Comparison of ENCODE assay signal across 21 cellular contexts in the genomic region with DNA sequence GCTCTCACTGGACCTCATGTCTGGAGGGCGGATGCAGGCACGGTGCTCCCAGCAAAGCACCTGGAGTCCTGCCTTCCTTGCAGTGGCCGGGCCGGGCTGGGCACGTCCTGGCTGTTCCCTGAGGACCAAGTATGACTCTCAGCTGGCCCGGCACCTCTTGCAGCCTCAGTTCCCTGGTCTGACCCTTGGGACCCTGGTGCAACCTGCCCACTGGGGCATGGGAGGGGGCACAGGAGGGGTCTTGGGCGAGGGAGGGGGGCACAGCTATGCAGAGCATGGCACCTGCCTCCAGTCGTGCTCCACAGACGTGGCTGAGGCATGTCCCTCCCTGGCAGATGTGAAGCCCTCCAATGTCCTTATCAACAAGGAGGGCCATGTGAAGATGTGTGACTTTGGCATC. TPM values are rescaled to one million over a fixed set of nuclear protein-coding genes. Genes with fewer than 3 reads are reported as not detected.
DNase-seq lines count a peak whose midpoint lies in the region; ATAC-seq and TF ChIP-seq lines count a peak whose summit lies in the region.
"Had no signal": no experiment of that assay in that cellular context is flagged by ENCODE, and none has a peak within 500 bp of the region (broad histone marks: within the 10 kb centered on the region; RNA-seq: fewer than 3 reads in every experiment).

No MANE protein-coding gene starts in this region.

- no peak overlapping the region for H3K4me3 Mint-ChIP-seq in activated T-cell treated with anti-CD3 and anti-CD28 coated beads, Interleukin-2, amount 50 U/mL, for 24 hours
- no peak overlapping the region for H3K4me3 Mint-ChIP-seq in activated T-cell treated with anti-CD3 and anti-CD28 coated beads, Interleukin-2, amount 50 U/mL, for 72 hours
- no peak overlapping the region for H3K4me3 Mint-ChIP-seq in activated T-helper 2 cell treated with anti-CD3 and anti-CD28 coated beads, Interferon-gamma antibody, Interleukin-2, Interleukin-4, amounts not matched to agents 10 μg/mL and 5 μg/mL and 100 μg/mL, durations not matched to agents 14 hours and 24 hours and 36 hours (ENCODE audit: low read depth)
- H3K4me3 Mint-ChIP-seq: neural crest cell; stimulated activated memory B cell treated with anti-CD40 and anti-IgM and Interleukin-4, amounts not matched to agents 10 μg/mL and 1 μg/mL and 100 μg/mL, for 72 hours had no signal

- DNase-seq in activated T-cell treated with anti-CD3 and anti-CD28 coated beads, Interleukin-2, amount 50 U/mL, for 24 hours, result no peak
- DNase-seq in activated T-cell treated with anti-CD3 and anti-CD28 coated beads, Interleukin-2, amount 50 U/mL, for 72 hours, result no peak
- DNase-seq in H7 (peak; percentile 59), iPS-NIHi11 (ENCODE audit: low spot score) (peak; percentile 11), spleen (peak; percentile 77), NCI-H1417 (lab: John Stamatoyannopoulos, UW) (no peak)
- DNase-seq in activated T-helper 2 cell treated with anti-CD3 and anti-CD28 coated beads, Interferon-gamma antibody, Interleukin-2, Interleukin-4, amounts not matched to agents 10 μg/mL and 5 μg/mL and 100 μg/mL, durations not matched to agents 14 hours and 24 hours and 36 hours (ENCODE audit: low spot score), result no peak
- DNase-seq: 8988T; activated CD4-positive, alpha-beta T cell treated with anti-CD3 and anti-CD28 coated beads, Interleukin-2, amount 50 U/mL, for 48 hours; Calu3; midbrain; NCI-H1694; NCI-H748 treated with DMSO at 0.1 percent for 48 hours; PC-3; retina had no signal

- peak overlapping the region; percentile 26 for H3K27ac Mint-ChIP-seq in activated T-cell treated with anti-CD3 and anti-CD28 coated beads, Interleukin-2, amount 50 U/mL, for 24 hours
- no peak overlapping the region for H3K27ac Mint-ChIP-seq in activated T-cell treated with anti-CD3 and anti-CD28 coated beads, Interleukin-2, amount 50 U/mL, for 72 hours
- no peak overlapping the region for H3K27ac Mint-ChIP-seq in activated T-helper 2 cell treated with anti-CD3 and anti-CD28 coated beads, Interferon-gamma antibody, Interleukin-2, Interleukin-4, amounts not matched to agents 10 μg/mL and 5 μg/mL and 100 μg/mL, durations not matched to agents 14 hours and 24 hours and 36 hours
- H3K27ac Mint-ChIP-seq: stimulated activated memory B cell treated with anti-CD40 and anti-IgM and Interleukin-4, amounts not matched to agents 10 μg/mL and 1 μg/mL and 100 μg/mL, for 72 hours had no signal

- H3K36me3 ChIP-seq in H7 (replicated peaks; ENCODE audit: control insufficient read depth, insufficient read depth, low read length) (peaks cover 5% of the 10 kb centered on the region), spleen (peaks cover 2 to 100% (median 93%) of the 10 kb centered on the region in 6 donors)

- H3K4me1 ChIP-seq in spleen, result no peaks in the 10 kb centered on the region
- H3K4me1 ChIP-seq: thyroid gland had no signal

- no peak for TF ChIP-seq CTCF in spleen (IDR thresholded peaks at IDR 0.05 in 8 of 11, conservative IDR thresholded peaks at IDR 0.05 in 3 of 11)

- no peak for ATAC-seq in activated T-cell treated with anti-CD3 and anti-CD28 coated beads, Interleukin-2, amount 50 U/mL, for 72 hours (replicated peaks in 1 of 2)
- no peak for ATAC-seq in esophagus mucosa
- ATAC-seq: HCT116; PC-3; stimulated activated memory B cell treated with anti-CD40 and anti-IgM and Interleukin-4, amounts not matched to agents 10 μg/mL and 1 μg/mL and 100 μg/mL, for 72 hours had no signal

- no peaks in the 10 kb centered on the region for H3K27me3 ChIP-seq in H7 (ENCODE audit: control insufficient read depth, insufficient read depth, low read length)
- H3K27me3 ChIP-seq in spleen (replicated peaks in 1 of 7), result no peaks in the 10 kb centered on the region
- H3K27me3 ChIP-seq: thyroid gland had no signal

- no peak for TF ChIP-seq POLR2A in spleen (IDR thresholded peaks at IDR 0.05)

- intact Hi-C loops in spleen (cut with DNase I; ENCODE audit: low total_unique reads), result no loop called here
- intact Hi-C loops in activated T-helper 2 cell treated with anti-CD3 and anti-CD28 coated beads, Interferon-gamma antibody, Interleukin-2, Interleukin-4, amounts not matched to agents 10 μg/mL and 5 μg/mL and 100 μg/mL, durations not matched to agents 14 hours and 24 hours and 36 hours (cut with micrococcal nuclease), result no loop called here

- peaks cover 92% of the 10 kb centered on the region for H3K36me3 Mint-ChIP-seq in activated T-cell treated with anti-CD3 and anti-CD28 coated beads, Interleukin-2, amount 50 U/mL, for 24 hours (ENCODE audit: low read depth)
- H3K36me3 Mint-ChIP-seq in activated T-cell treated with anti-CD3 and anti-CD28 coated beads, Interleukin-2, amount 50 U/mL, for 72 hours (ENCODE audit: insufficient read depth in 2 of 2), result peaks cover 9 to 31% of the 10 kb centered on the region in 2 donors
- H3K36me3 Mint-ChIP-seq in activated T-helper 2 cell treated with anti-CD3 and anti-CD28 coated beads, Interferon-gamma antibody, Interleukin-2, Interleukin-4, amounts not matched to agents 10 μg/mL and 5 μg/mL and 100 μg/mL, durations not matched to agents 14 hours and 24 hours and 36 hours (ENCODE audit: low read depth), result peaks cover 77% of the 10 kb centered on the region

- peaks cover 0 to 11% (median 7%) of the 10 kb centered on the region in 8 donors for H3K9me3 ChIP-seq in spleen
- H3K9me3 ChIP-seq: thyroid gland had no signal

- peaks cover 5% of the 10 kb centered on the region for H3K9me3 Mint-ChIP-seq in activated T-cell treated with anti-CD3 and anti-CD28 coated beads, Interleukin-2, amount 50 U/mL, for 24 hours
- peaks cover 0 to 2% of the 10 kb centered on the region in 2 donors for H3K9me3 Mint-ChIP-seq in activated T-cell treated with anti-CD3 and anti-CD28 coated beads, Interleukin-2, amount 50 U/mL, for 72 hours
- H3K9me3 Mint-ChIP-seq in activated T-helper 2 cell treated with anti-CD3 and anti-CD28 coated beads, Interferon-gamma antibody, Interleukin-2, Interleukin-4, amounts not matched to agents 10 μg/mL and 5 μg/mL and 100 μg/mL, durations not matched to agents 14 hours and 24 hours and 36 hours, result peaks cover 19% of the 10 kb centered on the region
- H3K9me3 Mint-ChIP-seq: neural crest cell; stimulated activated memory B cell treated with anti-CD40 and anti-IgM and Interleukin-4, amounts not matched to agents 10 μg/mL and 1 μg/mL and 100 μg/mL, for 72 hours had no signal

- no peak overlapping the region for H3K27ac ChIP-seq in spleen
- H3K27ac ChIP-seq: SK-N-MC, thyroid gland had no signal

- 70 to 85% (median 78%) methylated on average over 9 of the region's 9 CpGs for WGBS in spleen, 5 donors

- no peaks in the 10 kb centered on the region for H3K27me3 Mint-ChIP-seq in activated T-cell treated with anti-CD3 and anti-CD28 coated beads, Interleukin-2, amount 50 U/mL, for 24 hours
- no peaks in the 10 kb centered on the region for H3K27me3 Mint-ChIP-seq in activated T-cell treated with anti-CD3 and anti-CD28 coated beads, Interleukin-2, amount 50 U/mL, for 72 hours (ENCODE audit: low read depth)
- no peaks in the 10 kb centered on the region for H3K27me3 Mint-ChIP-seq in activated T-helper 2 cell treated with anti-CD3 and anti-CD28 coated beads, Interferon-gamma antibody, Interleukin-2, Interleukin-4, amounts not matched to agents 10 μg/mL and 5 μg/mL and 100 μg/mL, durations not matched to agents 14 hours and 24 hours and 36 hours (ENCODE audit: low read depth)
- H3K27me3 Mint-ChIP-seq: stimulated activated memory B cell treated with anti-CD40 and anti-IgM and Interleukin-4, amounts not matched to agents 10 μg/mL and 1 μg/mL and 100 μg/mL, for 72 hours had no signal

- no peaks in the 10 kb centered on the region for H3K4me1 Mint-ChIP-seq in activated T-cell treated with anti-CD3 and anti-CD28 coated beads, Interleukin-2, amount 50 U/mL, for 24 hours (ENCODE audit: low read depth)
- no peaks in the 10 kb centered on the region for H3K4me1 Mint-ChIP-seq in activated T-cell treated with anti-CD3 and anti-CD28 coated beads, Interleukin-2, amount 50 U/mL, for 72 hours (ENCODE audit: low read depth)
- H3K4me1 Mint-ChIP-seq in activated T-helper 2 cell treated with anti-CD3 and anti-CD28 coated beads, Interferon-gamma antibody, Interleukin-2, Interleukin-4, amounts not matched to agents 10 μg/mL and 5 μg/mL and 100 μg/mL, durations not matched to agents 14 hours and 24 hours and 36 hours (ENCODE audit: low read depth), result no peaks in the 10 kb centered on the region
- H3K4me1 Mint-ChIP-seq: neural crest cell; stimulated activated memory B cell treated with anti-CD40 and anti-IgM and Interleukin-4, amounts not matched to agents 10 μg/mL and 1 μg/mL and 100 μg/mL, for 72 hours had no signal

- H3K4me3 ChIP-seq in H7 (ENCODE audit: insufficient read depth, low read depth, low read length), result no peak overlapping the region
- no peak overlapping the region for H3K4me3 ChIP-seq in spleen
- H3K4me3 ChIP-seq: SK-N-MC, thyroid gland had no signal

RNA-seq across cellular contexts. Expression of a gene that starts 19.6 kb away (rescaled TPM):
- 100 to 1,000 TPM; 104 to 107 TPM for total RNA-seq in activated T-cell treated with anti-CD3 and anti-CD28 coated beads, Interleukin-2, amount 50 U/mL, for 72 hours
- 26.1 and 27.5 TPM in 2 replicates for total RNA-seq in H7 (2014; rRNA removed; shearing (Covaris generic))
- 100 to 1,000 TPM in 2 of 7 donors, 10 to 100 TPM in 5; 44.3 to 121 (median 83.6) TPM for total RNA-seq in spleen
- 10 to 100 TPM; 31.7 to 54.6 (median 46.3) TPM for polyA plus RNA-seq in spleen
- total RNA-seq in esophagus mucosa, result 41.3 TPM
- 149 and 157 TPM in 2 replicates for total RNA-seq in activated T-helper 2 cell treated with anti-CD3 and anti-CD28 coated beads, Interferon-gamma antibody, Interleukin-2, Interleukin-4, amounts not matched to agents 10 μg/mL and 5 μg/mL and 100 μg/mL, durations not matched to agents 14 hours and 24 hours and 36 hours

RNA-seq across cellular contexts. Expression of a gene that starts 50.9 kb away (rescaled TPM):
- 1 to 10 TPM; 7.4 to 8.8 TPM for total RNA-seq in activated T-cell treated with anti-CD3 and anti-CD28 coated beads, Interleukin-2, amount 50 U/mL, for 72 hours
- total RNA-seq in H7 (2014; rRNA removed; shearing (Covaris generic)), result 12.3 and 12.9 TPM in 2 replicates
- 10 to 100 TPM in 6 of 7 donors, 1 to 10 TPM in 1; 9.4 to 31.0 (median 16.6) TPM for total RNA-seq in spleen
- 1 to 10 TPM; 1.3 to 5.9 (median 1.9) TPM for polyA plus RNA-seq in spleen
- 2.1 TPM for total RNA-seq in esophagus mucosa
- 1.4 and 1.6 TPM in 2 replicates for total RNA-seq in activated T-helper 2 cell treated with anti-CD3 and anti-CD28 coated beads, Interferon-gamma antibody, Interleukin-2, Interleukin-4, amounts not matched to agents 10 μg/mL and 5 μg/mL and 100 μg/mL, durations not matched to agents 14 hours and 24 hours and 36 hours

Comparison
In these comparisons a context has a peak if more than half of its experiments do, and no peak if none do; other contexts are left out.
1. DNase-seq: peak in H7 (single experiment), iPS-NIHi11 (single experiment) and spleen (single experiment); none in activated T-cell treated with anti-CD3 and anti-CD28 coated beads, Interleukin-2, amount 50 U/mL, for 24 hours (single experiment), activated T-cell treated with anti-CD3 and anti-CD28 coated beads, Interleukin-2, amount 50 U/mL, for 72 hours (0 of 2), activated T-helper 2 cell treated with anti-CD3 and anti-CD28 coated beads, Interferon-gamma antibody, Interleukin-2, Interleukin-4, amounts not matched to agents 10 μg/mL and 5 μg/mL and 100 μg/mL, durations not matched to agents 14 hours and 24 hours and 36 hours (single experiment) and NCI-H1417 (0 of 3).